Comparison of ENCODE assay signal across 23 cellular contexts in the genomic region with DNA sequence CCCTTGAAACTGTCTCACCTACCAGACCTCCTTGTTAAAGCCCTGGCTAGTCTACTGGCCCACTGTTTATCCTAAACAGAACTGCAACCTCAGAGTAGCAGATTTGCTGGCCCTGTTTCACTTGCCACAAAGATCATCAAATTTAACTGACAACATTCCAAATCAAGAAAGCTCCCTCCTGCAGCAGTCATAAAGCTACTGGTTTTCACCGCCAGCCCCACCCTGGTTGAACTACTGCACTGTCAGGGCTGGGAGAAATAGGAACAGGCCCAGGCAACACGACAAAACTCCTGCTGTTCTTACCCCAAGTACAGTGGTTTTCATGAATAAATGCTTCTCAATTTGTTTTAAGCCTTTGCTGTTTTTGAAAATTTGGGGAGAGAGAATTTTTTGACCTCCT.
DNase-seq lines count a peak whose midpoint lies in the region; ATAC-seq and TF ChIP-seq lines count a peak whose summit lies in the region.
"Had no signal": no experiment of that assay in that cellular context is flagged by ENCODE, and none has a peak within 500 bp of the region (broad histone marks: within the 10 kb centered on the region; RNA-seq: fewer than 3 reads in every experiment).

No MANE protein-coding gene starts in this region.

- intact Hi-C loops in natural killer cell (cut with micrococcal nuclease) (no loop called here), left colon (cut with DNase I, micrococcal nuclease) (no loop called here), transverse colon (cut with DNase I; ENCODE audit: low total_unique reads) (no loop called here)

- no peaks in the 10 kb centered on the region for H3K27me3 Mint-ChIP-seq in natural killer cell (ENCODE audit: low read depth in 2 of 2)
- H3K27me3 Mint-ChIP-seq in natural killer cell treated with Interleukin-12 subunit alpha and Interleukin-12 subunit beta and Interleukin-15 and Interleukin-18, amount 100 ng/mL, for 72 hours, result no peaks in the 10 kb centered on the region
- peaks cover 15% of the 10 kb centered on the region for H3K27me3 Mint-ChIP-seq in activated CD8-positive, alpha-beta memory T cell treated with anti-CD3 and anti-CD28 coated beads, Interleukin-2, amount 10 ng/mL, durations not matched to agents 7 days and 5 days
- H3K27me3 Mint-ChIP-seq in activated naive CD8-positive, alpha-beta T cell treated with anti-CD3 and anti-CD28 coated beads, Interleukin-2, amount 50 U/mL, for 24 hours, result peaks cover 4% of the 10 kb centered on the region
- H3K27me3 Mint-ChIP-seq: activated B cell treated with CpG ODN at 0.5 μM for 24 hours, progenitor cell of endocrine pancreas had no signal

- no peaks in the 10 kb centered on the region for H3K27me3 ChIP-seq in brain microvascular endothelial cell (replicated peaks)
- H3K27me3 ChIP-seq in transverse colon, result no peaks in the 10 kb centered on the region

- CTCF ChIA-PET in activated CD8-positive, alpha-beta memory T cell treated with anti-CD3 and anti-CD28 coated beads, Interleukin-2, amount 10 ng/mL, durations not matched to agents 7 days and 5 days (lab: Charles Lee), result interaction anchor here (1.0 to 2.5 kb wide), 4 partner anchors 10 to 156 kb away, joined by 3 to 13 read pairs (median 5); no protein-coding TSS in a partner anchor
- CTCF ChIA-PET in GM10248 (lab: Yijun Ruan, JAX), result interaction anchor here (1.1 to 7.0 kb wide), 4 partner anchors 48 to 156 kb away, joined by 3 to 163 read pairs (median 4); no protein-coding TSS in a partner anchor

- no peak for TF ChIP-seq EP300 in transverse colon (IDR thresholded peaks at IDR 0.05; ENCODE audit: low read depth)

- peaks cover 7% of the 10 kb centered on the region for H3K36me3 Mint-ChIP-seq in natural killer cell
- H3K36me3 Mint-ChIP-seq in natural killer cell treated with Interleukin-12 subunit alpha and Interleukin-12 subunit beta and Interleukin-15 and Interleukin-18, amount 100 ng/mL, for 72 hours, result no peaks in the 10 kb centered on the region
- H3K36me3 Mint-ChIP-seq in activated CD8-positive, alpha-beta memory T cell treated with anti-CD3 and anti-CD28 coated beads, Interleukin-2, amount 10 ng/mL, durations not matched to agents 7 days and 5 days, result no peaks in the 10 kb centered on the region
- H3K36me3 Mint-ChIP-seq in activated naive CD8-positive, alpha-beta T cell treated with anti-CD3 and anti-CD28 coated beads, Interleukin-2, amount 50 U/mL, for 24 hours (ENCODE audit: low read depth), result no peaks in the 10 kb centered on the region
- H3K36me3 Mint-ChIP-seq: activated naive CD8-positive, alpha-beta T cell treated with anti-CD3 and anti-CD28 coated beads for 36 hours; CD8-positive, alpha-beta memory T cell had no signal

- peak overlapping the region; percentile 22 for H3K27ac ChIP-seq in brain microvascular endothelial cell
- H3K27ac ChIP-seq in transverse colon, result peak overlapping the region; percentile 72 to 79 (median 74)
- H3K27ac ChIP-seq: HL-60, left ventricle myocardium inferior had no signal

- H3K9me3 Mint-ChIP-seq in natural killer cell, result no peaks in the 10 kb centered on the region
- no peaks in the 10 kb centered on the region for H3K9me3 Mint-ChIP-seq in natural killer cell treated with Interleukin-12 subunit alpha and Interleukin-12 subunit beta and Interleukin-15 and Interleukin-18, amount 100 ng/mL, for 72 hours
- no peaks in the 10 kb centered on the region for H3K9me3 Mint-ChIP-seq in activated CD8-positive, alpha-beta memory T cell treated with anti-CD3 and anti-CD28 coated beads, Interleukin-2, amount 10 ng/mL, durations not matched to agents 7 days and 5 days (ENCODE audit: low read depth)
- no peaks in the 10 kb centered on the region for H3K9me3 Mint-ChIP-seq in activated naive CD8-positive, alpha-beta T cell treated with anti-CD3 and anti-CD28 coated beads, Interleukin-2, amount 50 U/mL, for 24 hours
- H3K9me3 Mint-ChIP-seq: activated B cell treated with CpG ODN at 0.5 μM for 24 hours; activated T-helper 2 cell treated with anti-CD3 and anti-CD28 coated beads, Interferon-gamma antibody, Interleukin-2, Interleukin-4, amounts not matched to agents 10 μg/mL and 5 μg/mL and 100 μg/mL, durations not matched to agents 14 hours and 24 hours and 36 hours had no signal

- no peak for DNase-seq in natural killer cell
- no peak for DNase-seq in natural killer cell treated with Interleukin-12 subunit alpha and Interleukin-12 subunit beta and Interleukin-15 and Interleukin-18, amount 100 ng/mL, for 72 hours (ENCODE audit: low spot score)
- DNase-seq in brain microvascular endothelial cell, result no peak
- peak; percentile 45 to 69 for DNase-seq in left colon
- peak; percentile 65 for DNase-seq in transverse colon
- DNase-seq in activated CD8-positive, alpha-beta memory T cell treated with anti-CD3 and anti-CD28 coated beads, Interleukin-2, amount 10 ng/mL, durations not matched to agents 7 days and 5 days, result no peak
- DNase-seq in activated naive CD8-positive, alpha-beta T cell treated with anti-CD3 and anti-CD28 coated beads, Interleukin-2, amount 50 U/mL, for 24 hours, result no peak
- DNase-seq in GM10248 (ENCODE audit: extremely low spot score), result no peak
- DNase-seq: activated B cell treated with CpG ODN at 0.5 μM for 24 hours; activated CD4-positive, alpha-beta T cell treated with anti-CD3 and anti-CD28 coated beads, Interleukin-2, amount 50 U/mL, for 48 hours; activated naive CD8-positive, alpha-beta T cell treated with anti-CD3 and anti-CD28 coated beads for 36 hours; CD8-positive, alpha-beta memory T cell; cerebellar nuclear complex; DMS53; left ventricle myocardium inferior; NCI-H1092 treated with DMSO at 0.1 percent for 48 hours; NCI-H187 treated with DMSO at 0.1 percent for 48 hours; T-helper 9 cell had no signal

- H3K4me3 ChIP-seq in brain microvascular endothelial cell (ENCODE audit: low read depth, low read length) (no peak overlapping the region), transverse colon (no peak overlapping the region)
- H3K4me3 ChIP-seq: left ventricle myocardium inferior had no signal

- H3K4me1 Mint-ChIP-seq in natural killer cell, result peaks cover 26 to 39% of the 10 kb centered on the region in 2 donors
- H3K4me1 Mint-ChIP-seq in natural killer cell treated with Interleukin-12 subunit alpha and Interleukin-12 subunit beta and Interleukin-15 and Interleukin-18, amount 100 ng/mL, for 72 hours (ENCODE audit: low read depth in 2 of 2), result peaks cover 12 to 28% of the 10 kb centered on the region in 2 donors
- H3K4me1 Mint-ChIP-seq in activated CD8-positive, alpha-beta memory T cell treated with anti-CD3 and anti-CD28 coated beads, Interleukin-2, amount 10 ng/mL, durations not matched to agents 7 days and 5 days, result peaks cover 4% of the 10 kb centered on the region
- no peaks in the 10 kb centered on the region for H3K4me1 Mint-ChIP-seq in activated naive CD8-positive, alpha-beta T cell treated with anti-CD3 and anti-CD28 coated beads, Interleukin-2, amount 50 U/mL, for 24 hours
- H3K4me1 Mint-ChIP-seq: activated B cell treated with CpG ODN at 0.5 μM for 24 hours; activated naive CD8-positive, alpha-beta T cell treated with anti-CD3 and anti-CD28 coated beads for 36 hours; CD8-positive, alpha-beta memory T cell had no signal

- H3K4me3 Mint-ChIP-seq in natural killer cell, result no peak overlapping the region
- no peak overlapping the region for H3K4me3 Mint-ChIP-seq in natural killer cell treated with Interleukin-12 subunit alpha and Interleukin-12 subunit beta and Interleukin-15 and Interleukin-18, amount 100 ng/mL, for 72 hours
- H3K4me3 Mint-ChIP-seq in activated CD8-positive, alpha-beta memory T cell treated with anti-CD3 and anti-CD28 coated beads, Interleukin-2, amount 10 ng/mL, durations not matched to agents 7 days and 5 days, result no peak overlapping the region
- no peak overlapping the region for H3K4me3 Mint-ChIP-seq in activated naive CD8-positive, alpha-beta T cell treated with anti-CD3 and anti-CD28 coated beads, Interleukin-2, amount 50 U/mL, for 24 hours
- H3K4me3 Mint-ChIP-seq: activated B cell treated with CpG ODN at 0.5 μM for 24 hours; activated naive CD8-positive, alpha-beta T cell treated with anti-CD3 and anti-CD28 coated beads for 36 hours; CD8-positive, alpha-beta memory T cell; mesothelial cell of epicardium had no signal

- peak overlapping the region; percentile 0 to 25 for H3K27ac Mint-ChIP-seq in natural killer cell
- H3K27ac Mint-ChIP-seq in natural killer cell treated with Interleukin-12 subunit alpha and Interleukin-12 subunit beta and Interleukin-15 and Interleukin-18, amount 100 ng/mL, for 72 hours, result peak overlapping the region in 1 of 2 donors; percentile 56
- no peak overlapping the region for H3K27ac Mint-ChIP-seq in activated CD8-positive, alpha-beta memory T cell treated with anti-CD3 and anti-CD28 coated beads, Interleukin-2, amount 10 ng/mL, durations not matched to agents 7 days and 5 days
- no peak overlapping the region for H3K27ac Mint-ChIP-seq in activated naive CD8-positive, alpha-beta T cell treated with anti-CD3 and anti-CD28 coated beads, Interleukin-2, amount 50 U/mL, for 24 hours
- H3K27ac Mint-ChIP-seq: activated B cell treated with CpG ODN at 0.5 μM for 24 hours; activated naive CD8-positive, alpha-beta T cell treated with anti-CD3 and anti-CD28 coated beads for 36 hours; activated T-helper 2 cell treated with anti-CD3 and anti-CD28 coated beads, Interferon-gamma antibody, Interleukin-2, Interleukin-4, amounts not matched to agents 10 μg/mL and 5 μg/mL and 100 μg/mL, durations not matched to agents 14 hours and 24 hours and 36 hours; CD8-positive, alpha-beta memory T cell; mesothelial cell of epicardium; progenitor cell of endocrine pancreas had no signal

- 57 to 61% methylated on average over 1 to 2 of the region's 2 CpGs for WGBS in transverse colon (ENCODE audit: low coverage in 1 of 2), 2 donors

- POLR2A ChIA-PET in GM10248 (lab: Yijun Ruan, JAX), result no interaction called here

- in situ Hi-C loops in brain microvascular endothelial cell (cut with HindIII; ENCODE audit: low pct_ligation_motif_present, low sequenced_read_pairs) (no loop called here), transverse colon (cut with MboI; ENCODE audit: low pct_ligation_motif_present in 1 of 4, low pct_unique_long_range_greater_than_20kb in 1 of 4, low sequenced_read_pairs in 3 of 4) (loop anchor here in 1 of 4 donors (10.0 kb wide), 1 partner anchor 93 kb away; no protein-coding TSS in a partner anchor)

- TF ChIP-seq CTCF in natural killer cell (IDR thresholded peaks at IDR 0.05), result no peak
- no peak for TF ChIP-seq CTCF in brain microvascular endothelial cell (IDR thresholded peaks at IDR 0.05; ENCODE audit: low read depth, low read length, missing control alignments)
- no peak for TF ChIP-seq CTCF in transverse colon (IDR thresholded peaks at IDR 0.05)
- no peak for TF ChIP-seq CTCF in GM10248 (IDR thresholded peaks at IDR 0.05; ENCODE audit: control extremely low read depth, extremely low read depth, low read depth, missing control alignments)

- H3K4me1 ChIP-seq in transverse colon, result peaks cover 6 to 31% (median 21%) of the 10 kb centered on the region in 4 donors

- H3K36me3 ChIP-seq in brain microvascular endothelial cell (replicated peaks) (no peaks in the 10 kb centered on the region), transverse colon (no peaks in the 10 kb centered on the region)
- H3K36me3 ChIP-seq: left ventricle myocardium inferior had no signal

- no peak for TF ChIP-seq POLR2A in transverse colon (IDR thresholded peaks at IDR 0.05)

- ATAC-seq in natural killer cell (no peak), left colon (peak; percentile 87)
- no peak for ATAC-seq in natural killer cell treated with Interleukin-12 subunit alpha and Interleukin-12 subunit beta and Interleukin-15 and Interleukin-18, amount 100 ng/mL, for 72 hours
- no peak for ATAC-seq in activated CD8-positive, alpha-beta memory T cell treated with anti-CD3 and anti-CD28 coated beads, Interleukin-2, amount 10 ng/mL, durations not matched to agents 7 days and 5 days
- ATAC-seq in activated naive CD8-positive, alpha-beta T cell treated with anti-CD3 and anti-CD28 coated beads, Interleukin-2, amount 50 U/mL, for 24 hours, result no peak
- ATAC-seq: sciatic nerve had no signal

- no peaks in the 10 kb centered on the region for H3K9me3 ChIP-seq in transverse colon
- H3K9me3 ChIP-seq: left ventricle myocardium inferior had no signal

Comparison
In these comparisons a context has a peak if more than half of its experiments do, and no peak if none do; other contexts are left out.
1. DNase-seq: peak in left colon (2 of 2) and transverse colon (single experiment); none in natural killer cell (single experiment), natural killer cell treated with Interleukin-12 subunit alpha and Interleukin-12 subunit beta and Interleukin-15 and Interleukin-18, amount 100 ng/mL, for 72 hours (single experiment), brain microvascular endothelial cell (single experiment), activated CD8-positive, alpha-beta memory T cell treated with anti-CD3 and anti-CD28 coated beads, Interleukin-2, amount 10 ng/mL, durations not matched to agents 7 days and 5 days (single experiment), activated naive CD8-positive, alpha-beta T cell treated with anti-CD3 and anti-CD28 coated beads, Interleukin-2, amount 50 U/mL, for 24 hours (single experiment) and GM10248 (single experiment).
2. H3K27ac Mint-ChIP-seq: peak in natural killer cell (2 of 2); none in activated CD8-positive, alpha-beta memory T cell treated with anti-CD3 and anti-CD28 coated beads, Interleukin-2, amount 10 ng/mL, durations not matched to agents 7 days and 5 days (single experiment) and activated naive CD8-positive, alpha-beta T cell treated with anti-CD3 and anti-CD28 coated beads, Interleukin-2, amount 50 U/mL, for 24 hours (single experiment).